In genomic region chr22:19854778-19855503, GRCh38 we compare ENCODE assay signal across 1 cellular context.
TF ChIP-seq lines count a peak whose summit lies in the region.

Gene GNB1L, minus strand, starts transcription at chr22:19854874. Its CDS starts 33,519 bp downstream, at chr22:19821355.
A gene with protein sequence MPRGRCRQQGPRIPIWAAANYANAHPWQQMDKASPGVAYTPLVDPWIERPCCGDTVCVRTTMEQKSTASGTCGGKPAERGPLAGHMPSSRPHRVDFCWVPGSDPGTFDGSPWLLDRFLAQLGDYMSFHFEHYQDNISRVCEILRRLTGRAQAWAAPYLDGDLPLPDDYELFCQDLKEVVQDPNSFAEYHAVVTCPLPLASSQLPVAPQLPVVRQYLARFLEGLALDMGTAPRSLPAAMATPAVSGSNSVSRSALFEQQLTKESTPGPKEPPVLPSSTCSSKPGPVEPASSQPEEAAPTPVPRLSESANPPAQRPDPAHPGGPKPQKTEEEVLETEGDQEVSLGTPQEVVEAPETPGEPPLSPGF (minus strand): TSS chr22:19854874. CDS start chr22:19852261, 2,613 bp downstream.

TF ChIP-seq in HepG2, 621 proteins besides CTCF, POLR2A, EP300 and RAD21 (continued from another document and continues in another):
- TF ChIP-seq TFAP4 (IDR thresholded peaks at IDR 0.05; ENCODE audit: borderline replicate concordance, low read depth) (no peak), ZNF136 (CRISPR knock-in tag; IDR thresholded peaks at IDR 0.05; ENCODE audit: low read depth) (peak; percentile 51; the same call in 1 of the 2 replicates), GATAD2A (CRISPR knock-in tag; IDR thresholded peaks at IDR 0.05) (peak; percentile 31), DMAP1 (CRISPR knock-in tag; IDR thresholded peaks at IDR 0.05) (peak; percentile 76), ZNF709 (CRISPR knock-in tag; IDR thresholded peaks at IDR 0.05) (peak; percentile 93), NCOA5 (CRISPR knock-in tag; IDR thresholded peaks at IDR 0.05) (no peak), ZNF33B (CRISPR knock-in tag; IDR thresholded peaks at IDR 0.05) (no peak), ZNF572 (CRISPR knock-in tag; IDR thresholded peaks at IDR 0.05) (no peak), ZBTB37 (CRISPR knock-in tag; IDR thresholded peaks at IDR 0.05) (no peak), ZNF792 (CRISPR knock-in tag; IDR thresholded peaks at IDR 0.05) (peak; percentile 95), ZNF619 (CRISPR knock-in tag; IDR thresholded peaks at IDR 0.05) (peak; percentile 76; the same call in 1 of the 2 replicates), ZNF513 (CRISPR knock-in tag; conservative IDR thresholded peaks at IDR 0.05) (no peak), ZFAT (CRISPR knock-in tag; conservative IDR thresholded peaks at IDR 0.05) (peak; percentile 77; the same call in 1 of the 2 replicates), ZBTB20 (CRISPR knock-in tag; IDR thresholded peaks at IDR 0.05; ENCODE audit: borderline replicate concordance, low read depth) (peak; percentile 17; the same call in 1 of the 2 replicates), ZKSCAN1 (IDR thresholded peaks at IDR 0.05; ENCODE audit: low read length) (no peak), XRCC5 (optimal IDR thresholded peaks at IDR 0.05; ENCODE audit: low read length) (no peak), HNRNPUL1 (IDR thresholded peaks at IDR 0.05; ENCODE audit: low read depth, low read length) (0 out of 2 replicates have a peak, but pooled peaks have one; percentile 7), CREB3 (CRISPR knock-in tag; IDR thresholded peaks at IDR 0.05) (peak; percentile 91), ZSCAN20 (CRISPR knock-in tag; IDR thresholded peaks at IDR 0.05; ENCODE audit: borderline replicate concordance) (no peak), HDAC1 (CRISPR knock-in tag; IDR thresholded peaks at IDR 0.05) (peak; percentile 28; the same call in 1 of the 2 replicates), ZNF564 (CRISPR knock-in tag; IDR thresholded peaks at IDR 0.05) (peak; percentile 65; the same call in 1 of the 2 replicates)
- TF ChIP-seq, protein P1, sequence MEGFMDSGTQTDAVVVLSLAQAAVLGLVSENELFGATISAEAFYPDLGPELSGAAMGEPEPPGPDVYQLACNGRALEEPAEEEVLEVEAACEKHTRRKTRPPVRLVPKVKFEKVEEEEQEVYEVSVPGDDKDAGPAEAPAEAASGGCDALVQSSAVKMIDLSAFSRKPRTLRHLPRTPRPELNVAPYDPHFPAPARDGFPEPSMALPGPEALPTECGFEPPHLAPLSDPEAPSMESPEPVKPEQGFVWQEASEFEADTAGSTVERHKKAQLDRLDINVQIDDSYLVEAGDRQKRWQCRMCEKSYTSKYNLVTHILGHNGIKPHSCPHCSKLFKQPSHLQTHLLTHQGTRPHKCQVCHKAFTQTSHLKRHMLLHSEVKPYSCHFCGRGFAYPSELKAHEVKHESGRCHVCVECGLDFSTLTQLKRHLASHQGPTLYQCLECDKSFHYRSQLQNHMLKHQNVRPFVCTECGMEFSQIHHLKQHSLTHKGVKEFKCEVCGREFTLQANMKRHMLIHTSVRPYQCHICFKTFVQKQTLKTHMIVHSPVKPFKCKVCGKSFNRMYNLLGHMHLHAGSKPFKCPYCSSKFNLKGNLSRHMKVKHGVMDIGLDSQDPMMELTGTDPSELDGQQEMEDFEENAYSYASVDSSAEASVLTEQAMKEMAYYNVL (CRISPR knock-in tag; IDR thresholded peaks at IDR 0.05; ENCODE audit: borderline replicate concordance): peak; percentile 75
- TF ChIP-seq, protein P2, sequence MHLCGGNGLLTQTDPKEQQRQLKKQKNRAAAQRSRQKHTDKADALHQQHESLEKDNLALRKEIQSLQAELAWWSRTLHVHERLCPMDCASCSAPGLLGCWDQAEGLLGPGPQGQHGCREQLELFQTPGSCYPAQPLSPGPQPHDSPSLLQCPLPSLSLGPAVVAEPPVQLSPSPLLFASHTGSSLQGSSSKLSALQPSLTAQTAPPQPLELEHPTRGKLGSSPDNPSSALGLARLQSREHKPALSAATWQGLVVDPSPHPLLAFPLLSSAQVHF (CRISPR knock-in tag; IDR thresholded peaks at IDR 0.05): peak; percentile 97
- TF ChIP-seq, protein P3, sequence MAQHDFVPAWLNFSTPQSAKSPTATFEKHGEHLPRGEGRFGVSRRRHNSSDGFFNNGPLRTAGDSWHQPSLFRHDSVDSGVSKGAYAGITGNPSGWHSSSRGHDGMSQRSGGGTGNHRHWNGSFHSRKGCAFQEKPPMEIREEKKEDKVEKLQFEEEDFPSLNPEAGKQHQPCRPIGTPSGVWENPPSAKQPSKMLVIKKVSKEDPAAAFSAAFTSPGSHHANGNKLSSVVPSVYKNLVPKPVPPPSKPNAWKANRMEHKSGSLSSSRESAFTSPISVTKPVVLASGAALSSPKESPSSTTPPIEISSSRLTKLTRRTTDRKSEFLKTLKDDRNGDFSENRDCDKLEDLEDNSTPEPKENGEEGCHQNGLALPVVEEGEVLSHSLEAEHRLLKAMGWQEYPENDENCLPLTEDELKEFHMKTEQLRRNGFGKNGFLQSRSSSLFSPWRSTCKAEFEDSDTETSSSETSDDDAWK (CRISPR knock-in tag; IDR thresholded peaks at IDR 0.05): no peak
- TF ChIP-seq, protein P4, sequence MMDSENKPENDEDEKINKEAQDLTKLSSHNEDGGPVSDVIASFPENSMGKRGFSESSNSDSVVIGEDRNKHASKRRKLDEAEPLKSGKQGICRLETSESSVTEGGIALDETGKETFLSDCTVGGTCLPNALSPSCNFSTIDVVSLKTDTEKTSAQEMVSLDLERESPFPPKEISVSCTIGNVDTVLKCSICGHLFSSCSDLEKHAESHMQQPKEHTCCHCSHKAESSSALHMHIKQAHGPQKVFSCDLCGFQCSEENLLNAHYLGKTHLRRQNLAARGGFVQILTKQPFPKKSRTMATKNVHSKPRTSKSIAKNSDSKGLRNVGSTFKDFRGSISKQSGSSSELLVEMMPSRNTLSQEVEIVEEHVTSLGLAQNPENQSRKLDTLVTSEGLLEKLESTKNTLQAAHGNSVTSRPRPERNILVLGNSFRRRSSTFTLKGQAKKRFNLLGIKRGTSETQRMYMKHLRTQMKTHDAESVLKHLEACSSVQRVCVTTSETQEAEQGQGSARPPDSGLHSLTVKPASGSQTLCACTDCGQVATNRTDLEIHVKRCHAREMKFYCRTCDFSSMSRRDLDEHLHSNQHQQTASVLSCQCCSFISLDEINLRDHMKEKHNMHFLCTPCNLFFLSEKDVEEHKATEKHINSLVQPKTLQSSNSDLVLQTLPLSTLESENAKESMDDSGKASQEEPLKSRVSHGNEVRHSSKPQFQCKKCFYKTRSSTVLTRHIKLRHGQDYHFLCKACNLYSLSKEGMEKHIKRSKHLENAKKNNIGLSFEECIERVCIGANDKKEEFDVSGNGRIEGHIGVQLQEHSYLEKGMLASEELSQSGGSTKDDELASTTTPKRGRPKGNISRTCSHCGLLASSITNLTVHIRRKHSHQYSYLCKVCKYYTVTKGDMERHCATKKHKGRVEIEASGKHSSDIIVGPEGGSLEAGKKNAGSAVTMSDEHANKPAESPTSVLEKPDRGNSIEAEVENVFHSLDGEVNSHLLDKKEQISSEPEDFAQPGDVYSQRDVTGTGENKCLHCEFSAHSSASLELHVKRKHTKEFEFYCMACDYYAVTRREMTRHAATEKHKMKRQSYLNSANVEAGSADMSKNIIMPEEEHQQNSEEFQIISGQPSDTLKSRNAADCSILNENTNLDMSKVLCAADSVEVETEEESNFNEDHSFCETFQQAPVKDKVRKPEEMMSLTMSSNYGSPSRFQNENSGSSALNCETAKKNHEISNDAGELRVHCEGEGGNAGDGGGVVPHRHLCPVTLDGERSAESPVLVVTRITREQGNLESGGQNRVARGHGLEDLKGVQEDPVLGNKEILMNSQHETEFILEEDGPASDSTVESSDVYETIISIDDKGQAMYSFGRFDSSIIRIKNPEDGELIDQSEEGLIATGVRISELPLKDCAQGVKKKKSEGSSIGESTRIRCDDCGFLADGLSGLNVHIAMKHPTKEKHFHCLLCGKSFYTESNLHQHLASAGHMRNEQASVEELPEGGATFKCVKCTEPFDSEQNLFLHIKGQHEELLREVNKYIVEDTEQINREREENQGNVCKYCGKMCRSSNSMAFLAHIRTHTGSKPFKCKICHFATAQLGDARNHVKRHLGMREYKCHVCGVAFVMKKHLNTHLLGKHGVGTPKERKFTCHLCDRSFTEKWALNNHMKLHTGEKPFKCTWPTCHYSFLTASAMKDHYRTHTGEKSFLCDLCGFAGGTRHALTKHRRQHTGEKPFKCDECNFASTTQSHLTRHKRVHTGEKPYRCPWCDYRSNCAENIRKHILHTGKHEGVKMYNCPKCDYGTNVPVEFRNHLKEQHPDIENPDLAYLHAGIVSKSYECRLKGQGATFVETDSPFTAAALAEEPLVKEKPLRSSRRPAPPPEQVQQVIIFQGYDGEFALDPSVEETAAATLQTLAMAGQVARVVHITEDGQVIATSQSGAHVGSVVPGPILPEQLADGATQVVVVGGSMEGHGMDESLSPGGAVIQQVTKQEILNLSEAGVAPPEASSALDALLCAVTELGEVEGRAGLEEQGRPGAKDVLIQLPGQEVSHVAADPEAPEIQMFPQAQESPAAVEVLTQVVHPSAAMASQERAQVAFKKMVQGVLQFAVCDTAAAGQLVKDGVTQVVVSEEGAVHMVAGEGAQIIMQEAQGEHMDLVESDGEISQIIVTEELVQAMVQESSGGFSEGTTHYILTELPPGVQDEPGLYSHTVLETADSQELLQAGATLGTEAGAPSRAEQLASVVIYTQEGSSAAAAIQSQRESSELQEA (CRISPR knock-in tag; IDR thresholded peaks at IDR 0.05; ENCODE audit: not compliant biosample characterization): no peak
- TF ChIP-seq, protein P5, sequence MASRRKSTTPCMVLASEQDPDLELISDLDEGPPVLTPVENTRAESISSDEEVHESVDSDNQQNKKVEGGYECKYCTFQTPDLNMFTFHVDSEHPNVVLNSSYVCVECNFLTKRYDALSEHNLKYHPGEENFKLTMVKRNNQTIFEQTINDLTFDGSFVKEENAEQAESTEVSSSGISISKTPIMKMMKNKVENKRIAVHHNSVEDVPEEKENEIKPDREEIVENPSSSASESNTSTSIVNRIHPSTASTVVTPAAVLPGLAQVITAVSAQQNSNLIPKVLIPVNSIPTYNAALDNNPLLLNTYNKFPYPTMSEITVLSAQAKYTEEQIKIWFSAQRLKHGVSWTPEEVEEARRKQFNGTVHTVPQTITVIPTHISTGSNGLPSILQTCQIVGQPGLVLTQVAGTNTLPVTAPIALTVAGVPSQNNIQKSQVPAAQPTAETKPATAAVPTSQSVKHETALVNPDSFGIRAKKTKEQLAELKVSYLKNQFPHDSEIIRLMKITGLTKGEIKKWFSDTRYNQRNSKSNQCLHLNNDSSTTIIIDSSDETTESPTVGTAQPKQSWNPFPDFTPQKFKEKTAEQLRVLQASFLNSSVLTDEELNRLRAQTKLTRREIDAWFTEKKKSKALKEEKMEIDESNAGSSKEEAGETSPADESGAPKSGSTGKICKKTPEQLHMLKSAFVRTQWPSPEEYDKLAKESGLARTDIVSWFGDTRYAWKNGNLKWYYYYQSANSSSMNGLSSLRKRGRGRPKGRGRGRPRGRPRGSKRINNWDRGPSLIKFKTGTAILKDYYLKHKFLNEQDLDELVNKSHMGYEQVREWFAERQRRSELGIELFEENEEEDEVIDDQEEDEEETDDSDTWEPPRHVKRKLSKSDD (CRISPR knock-in tag; IDR thresholded peaks at IDR 0.05; ENCODE audit: low read depth): no peak
- TF ChIP-seq, protein P6, sequence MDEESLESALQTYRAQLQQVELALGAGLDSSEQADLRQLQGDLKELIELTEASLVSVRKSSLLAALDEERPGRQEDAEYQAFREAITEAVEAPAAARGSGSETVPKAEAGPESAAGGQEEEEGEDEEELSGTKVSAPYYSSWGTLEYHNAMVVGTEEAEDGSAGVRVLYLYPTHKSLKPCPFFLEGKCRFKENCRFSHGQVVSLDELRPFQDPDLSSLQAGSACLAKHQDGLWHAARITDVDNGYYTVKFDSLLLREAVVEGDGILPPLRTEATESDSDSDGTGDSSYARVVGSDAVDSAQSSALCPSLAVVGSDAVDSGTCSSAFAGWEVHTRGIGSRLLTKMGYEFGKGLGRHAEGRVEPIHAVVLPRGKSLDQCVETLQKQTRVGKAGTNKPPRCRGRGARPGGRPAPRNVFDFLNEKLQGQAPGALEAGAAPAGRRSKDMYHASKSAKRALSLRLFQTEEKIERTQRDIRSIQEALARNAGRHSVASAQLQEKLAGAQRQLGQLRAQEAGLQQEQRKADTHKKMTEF (CRISPR knock-in tag; IDR thresholded peaks at IDR 0.05): peak; percentile 59
